ENCODE assay signal across 22 cellular contexts in the genomic region with DNA sequence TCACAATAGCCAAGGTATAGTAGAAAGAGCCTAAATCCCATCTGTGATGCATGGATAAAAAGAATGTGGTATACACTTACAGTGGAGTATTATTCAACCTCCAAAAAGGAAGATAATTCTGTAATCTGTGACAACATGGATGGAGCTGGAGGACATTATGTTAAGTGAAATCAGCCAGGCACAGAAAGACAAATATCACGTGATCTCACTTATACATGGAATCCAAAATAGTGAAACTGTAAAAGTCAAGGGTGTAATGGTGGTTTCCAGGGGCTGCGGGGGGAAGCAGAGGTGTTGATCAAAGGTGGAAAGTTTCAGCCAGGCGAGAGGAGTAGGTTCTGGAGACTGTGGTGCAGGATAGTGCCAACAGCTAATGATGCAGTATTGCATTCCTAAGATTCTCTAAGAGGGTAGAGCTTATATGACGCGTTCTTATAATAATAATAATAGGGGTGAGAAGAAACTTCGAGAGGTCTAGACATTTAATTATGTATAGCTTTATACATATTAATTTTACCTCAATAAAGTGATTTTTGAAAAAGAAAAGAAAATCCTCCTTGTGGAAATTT.
"Had no signal": no experiment of that assay in that cellular context is flagged by ENCODE, and none has a peak within 500 bp of the region (broad histone marks: within the 10 kb centered on the region; RNA-seq: fewer than 3 reads in every experiment).

No MANE protein-coding gene starts in this region.

- H3K36me3 Mint-ChIP-seq: mesothelial cell of epicardium; naive B cell; neural progenitor cell; stimulated activated effector memory CD8-positive, alpha-beta T cell treated with anti-CD3 and anti-CD28 coated beads, Interleukin-12 subunit alpha, Interleukin-12 subunit beta, amount 100 ng/mL, for 72 hours had no signal

- H3K9me3 ChIP-seq: gastrocnemius medialis, mucosa of descending colon, stomach, thyroid gland, vagina had no signal

- H3K4me3 Mint-ChIP-seq: mesothelial cell of epicardium; naive B cell; nephron; neural progenitor cell; stimulated activated effector memory CD8-positive, alpha-beta T cell treated with anti-CD3 and anti-CD28 coated beads, Interleukin-12 subunit alpha, Interleukin-12 subunit beta, amount 100 ng/mL, for 72 hours had no signal

- H3K9ac ChIP-seq: neural progenitor cell, parathyroid adenoma had no signal

- ATAC-seq: stimulated activated effector memory CD8-positive, alpha-beta T cell treated with anti-CD3 and anti-CD28 coated beads, Interleukin-12 subunit alpha, Interleukin-12 subunit beta, amount 100 ng/mL, for 72 hours had no signal

- H3K27ac Mint-ChIP-seq: mesothelial cell of epicardium; naive B cell; nephron; neural progenitor cell; progenitor cell of endocrine pancreas; stimulated activated effector memory CD8-positive, alpha-beta T cell treated with anti-CD3 and anti-CD28 coated beads, Interleukin-12 subunit alpha, Interleukin-12 subunit beta, amount 100 ng/mL, for 72 hours had no signal

- H3K27me3 ChIP-seq: thyroid gland, vagina had no signal

- H3K4me1 ChIP-seq: gastrocnemius medialis, neural progenitor cell, parathyroid adenoma, thyroid gland, vagina had no signal

- H3K27ac ChIP-seq: dorsolateral prefrontal cortex, gastrocnemius medialis, neural progenitor cell, parathyroid adenoma, stomach, thyroid gland, vagina had no signal

- H3K79me2 ChIP-seq: parathyroid adenoma had no signal

- H3K4me2 ChIP-seq: neural progenitor cell had no signal

- DNase-seq: dorsolateral prefrontal cortex; effector CD4-positive, alpha-beta T cell; foreskin fibroblast; gastrocnemius medialis; left colon; left ventricle myocardium superior; mucosa of descending colon; stimulated activated CD4-positive, alpha-beta T cell treated with anti-CD3 and anti-CD28 coated beads, Interleukin-2, amount 100 ng/mL, for 24 hours; stimulated activated CD4-positive, alpha-beta T cell treated with anti-CD3 and anti-CD28 coated beads, Interleukin-4, amount 100 ng/mL, for 24 hours; stimulated activated naive CD4-positive, alpha-beta T cell treated with Interleukin-2 at 50 U/mL for 16 hours; stomach; thyroid gland had no signal

- FAIRE-seq: colon had no signal

- H3K4me3 ChIP-seq: dorsolateral prefrontal cortex, gastrocnemius medialis, lung, mucosa of descending colon, neural progenitor cell, stomach, thyroid gland, vagina had no signal

- H3K9me3 Mint-ChIP-seq: mesothelial cell of epicardium, naive B cell, nephron, neural progenitor cell had no signal

- H3K36me3 ChIP-seq: gastrocnemius medialis, neural progenitor cell, stomach, thyroid gland, vagina had no signal

- H3K4me1 Mint-ChIP-seq: stimulated activated effector memory CD8-positive, alpha-beta T cell treated with anti-CD3 and anti-CD28 coated beads, Interleukin-12 subunit alpha, Interleukin-12 subunit beta, amount 100 ng/mL, for 72 hours had no signal

- H2AFZ ChIP-seq: neural progenitor cell, parathyroid adenoma had no signal
